ENCODE assay signal across 18 cellular contexts in genomic region chr5:71748360-71748759, GRCh38. TPM values are rescaled to one million over a fixed set of nuclear protein-coding genes. Genes with fewer than 3 reads are reported as not detected.
DNase-seq lines count a peak whose midpoint lies in the region; TF ChIP-seq lines count a peak whose summit lies in the region.
"Had no signal": no experiment of that assay in that cellular context is flagged by ENCODE, and none has a peak within 500 bp of the region (broad histone marks: within the 10 kb centered on the region; RNA-seq: fewer than 3 reads in every experiment).

No MANE protein-coding gene starts in this region.

- H3K9me3 ChIP-seq in breast epithelium, result no peaks in the 10 kb centered on the region

- H3K36me3 ChIP-seq in breast epithelium, result no peaks in the 10 kb centered on the region
- H3K36me3 ChIP-seq: cardiac muscle cell had no signal

- TF ChIP-seq POLR2A in breast epithelium (IDR thresholded peaks at IDR 0.05), result no peak

- DNase-seq in COR-L47 (lab: John Stamatoyannopoulos, UW) (peak; percentile 81), NCI-H1105 (lab: John Stamatoyannopoulos, UW) (peak; percentile 38), breast epithelium (ENCODE audit: low spot score in 2 of 2) (peak; percentile 71 to 96), mucosa of gallbladder (ENCODE audit: low spot score) (peak; percentile 94), GM19240 (ENCODE audit: insufficient read length, low spot score) (no peak), SIG-M5 (lab: John Stamatoyannopoulos, UW) (no peak), HuH-7 (ENCODE audit: low spot score) (no peak), nephron progenitor cell (no peak)
- DNase-seq: activated T-cell treated with anti-CD3 and anti-CD28 coated beads, Interleukin-2, amount 50 U/mL, for 24 hours; DMS79; effector CD4-positive, alpha-beta T cell; NCI-H187; T1000 had no signal

- H3K27ac Mint-ChIP-seq in nephron progenitor cell, result no peak overlapping the region
- H3K27ac Mint-ChIP-seq: activated naive CD8-positive, alpha-beta T cell; activated T-cell treated with anti-CD3 and anti-CD28 coated beads, Interleukin-2, amount 50 U/mL, for 24 hours; B cell; natural killer cell treated with Interleukin-12 subunit alpha and Interleukin-12 subunit beta and Interleukin-15 and Interleukin-18, amount 100 ng/mL, for 72 hours had no signal

- no peaks in the 10 kb centered on the region for H3K36me3 Mint-ChIP-seq in nephron progenitor cell (ENCODE audit: low read depth)
- H3K36me3 Mint-ChIP-seq: activated naive CD8-positive, alpha-beta T cell; natural killer cell treated with Interleukin-12 subunit alpha and Interleukin-12 subunit beta and Interleukin-15 and Interleukin-18, amount 100 ng/mL, for 72 hours had no signal

- peak overlapping the region; percentile 69 to 75 for H3K27ac ChIP-seq in breast epithelium
- H3K27ac ChIP-seq: cardiac muscle cell had no signal

- H3K27me3 ChIP-seq in breast epithelium, result no peaks in the 10 kb centered on the region
- H3K27me3 ChIP-seq: cardiac muscle cell had no signal

- peaks cover 20% of the 10 kb centered on the region for H3K4me1 Mint-ChIP-seq in nephron progenitor cell
- H3K4me1 Mint-ChIP-seq: B cell had no signal

- peaks cover 0 to 5% of the 10 kb centered on the region in 2 donors for H3K4me1 ChIP-seq in breast epithelium

- TF ChIP-seq CTCF in breast epithelium (IDR thresholded peaks at IDR 0.05) (no peak), nephron progenitor cell (IDR thresholded peaks at IDR 0.05) (no peak)

- H3K4me3 Mint-ChIP-seq in nephron progenitor cell, result no peak overlapping the region
- H3K4me3 Mint-ChIP-seq: activated naive CD8-positive, alpha-beta T cell; activated T-cell treated with anti-CD3 and anti-CD28 coated beads, Interleukin-2, amount 50 U/mL, for 24 hours; B cell; natural killer cell treated with Interleukin-12 subunit alpha and Interleukin-12 subunit beta and Interleukin-15 and Interleukin-18, amount 100 ng/mL, for 72 hours had no signal

- H3K4me3 ChIP-seq in breast epithelium, result no peak overlapping the region
- H3K4me3 ChIP-seq: cardiac muscle cell, lung had no signal

- H3K9me3 Mint-ChIP-seq in nephron progenitor cell, result no peaks in the 10 kb centered on the region
- H3K9me3 Mint-ChIP-seq: activated T-cell treated with anti-CD3 and anti-CD28 coated beads, Interleukin-2, amount 50 U/mL, for 24 hours; natural killer cell treated with Interleukin-12 subunit alpha and Interleukin-12 subunit beta and Interleukin-15 and Interleukin-18, amount 100 ng/mL, for 72 hours had no signal

- intact Hi-C loops in breast epithelium (cut with DNase I; ENCODE audit: low total_unique reads), result no loop called here

- H3K27me3 Mint-ChIP-seq in nephron progenitor cell (ENCODE audit: low read depth, poor library complexity), result peaks cover 20% of the 10 kb centered on the region
- H3K27me3 Mint-ChIP-seq: activated naive CD8-positive, alpha-beta T cell had no signal

RNA-seq across cellular contexts. Expression of gene CARTPT, which starts 29.3 kb away (rescaled TPM):
- not detected for total RNA-seq in breast epithelium
- total RNA-seq in mucosa of gallbladder, result 0.23 TPM
- total RNA-seq: B cell; cardiac muscle cell; lung; natural killer cell treated with Interleukin-12 subunit alpha and Interleukin-12 subunit beta and Interleukin-15 and Interleukin-18, amount 100 ng/mL, for 72 hours had no signal

Comparison
In these comparisons a context has a peak if more than half of its experiments do, and no peak if none do; other contexts are left out.
1. DNase-seq: peak in COR-L47 (single experiment), NCI-H1105 (single experiment), breast epithelium (2 of 2) and mucosa of gallbladder (single experiment); none in GM19240 (single experiment), SIG-M5 (single experiment), HuH-7 (single experiment) and nephron progenitor cell (single experiment).